15 cellular contexts compared by ENCODE assay signal in the genomic region with DNA sequence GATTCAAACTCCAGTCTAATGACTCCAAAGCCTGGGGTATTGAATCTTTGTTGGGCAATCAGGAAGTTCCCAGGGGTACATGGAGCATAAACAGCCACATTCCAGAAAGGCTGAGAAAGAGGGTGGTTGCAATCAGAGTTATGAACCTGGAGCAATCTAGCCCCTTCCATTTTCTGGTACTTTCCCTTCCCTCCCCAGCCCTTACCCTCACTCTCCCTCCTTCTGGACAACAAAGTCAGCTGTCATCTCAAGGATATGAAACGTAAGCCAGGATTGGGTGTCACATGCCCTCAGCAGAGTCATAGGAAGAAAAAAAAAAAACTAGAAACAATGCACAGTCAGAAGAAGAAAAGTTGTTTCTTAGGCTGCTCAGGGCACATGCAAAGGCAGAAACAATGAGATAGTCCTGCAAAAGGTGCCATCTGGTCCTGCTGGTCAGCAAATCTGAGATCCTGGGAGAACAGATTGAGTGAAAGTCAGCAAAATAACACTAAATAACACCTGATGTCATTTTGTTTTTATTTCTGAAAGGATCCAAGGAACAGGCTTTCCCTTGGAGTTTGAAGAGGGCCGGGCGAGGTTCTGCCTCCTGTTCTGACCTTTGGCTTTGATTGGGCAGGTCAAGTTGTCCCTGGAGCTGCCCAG. TPM values are rescaled to one million over a fixed set of nuclear protein-coding genes. Genes with fewer than 3 reads are reported as not detected.
DNase-seq lines count a peak whose midpoint lies in the region; ATAC-seq and TF ChIP-seq lines count a peak whose summit lies in the region.
"Had no signal": no experiment of that assay in that cellular context is flagged by ENCODE, and none has a peak within 500 bp of the region (broad histone marks: within the 10 kb centered on the region; RNA-seq: fewer than 3 reads in every experiment).

No MANE protein-coding gene starts in this region.

- H3K9me3 Mint-ChIP-seq in CD4-positive, alpha-beta memory T cell: no peaks in the 10 kb centered on the region
- H3K9me3 Mint-ChIP-seq: mesothelial cell of epicardium had no signal

- H3K27ac Mint-ChIP-seq in CD4-positive, alpha-beta memory T cell: no peak overlapping the region
- H3K27ac Mint-ChIP-seq: mesothelial cell of epicardium had no signal

- no peak overlapping the region for H3K4me3 Mint-ChIP-seq in CD4-positive, alpha-beta memory T cell
- H3K4me3 Mint-ChIP-seq: mesothelial cell of epicardium had no signal

- POLR2A ChIA-PET in CD4-positive, alpha-beta memory T cell (lab: Charles Lee; ENCODE audit: partially characterized antibody): no interaction called here

- H3K4me1 ChIP-seq in adipocyte (ENCODE audit: control insufficient read depth, insufficient read depth, low read length): peaks cover 13% of the 10 kb centered on the region
- peaks cover 33 to 42% of the 10 kb centered on the region in 2 donors for H3K4me1 ChIP-seq in gastrocnemius medialis
- H3K4me1 ChIP-seq in CD4-positive, alpha-beta memory T cell (ENCODE audit: insufficient read depth, low read length): peaks cover 16% of the 10 kb centered on the region
- H3K4me1 ChIP-seq: SJCRH30 had no signal

- DNase-seq in DMS 273 (lab: John Stamatoyannopoulos, UW; ENCODE audit: unreplicated experiment): peak; percentile 44
- DNase-seq in DMS 273 treated with DMSO at 0.1 percent for 48 hours (lab: John Stamatoyannopoulos, UW): no peak
- DNase-seq in adipocyte (ENCODE audit: low read depth): peak; percentile 44
- DNase-seq in fibroblast of the aortic adventitia (ENCODE audit: low read depth): peak; percentile 60
- DNase-seq in gastrocnemius medialis: no peak
- no peak for DNase-seq in sciatic nerve (ENCODE audit: low spot score)
- DNase-seq in NCI-H1105 (lab: John Stamatoyannopoulos, UW): no peak
- no peak for DNase-seq in CD4-positive, alpha-beta memory T cell
- DNase-seq: anterior cingulate cortex, NCI-H1417, NCI-H69, SJCRH30 had no signal

- H3K36me3 ChIP-seq in adipocyte (ENCODE audit: control insufficient read depth, insufficient read depth, low read length, severe bottlenecking) (no peaks in the 10 kb centered on the region), gastrocnemius medialis (no peaks in the 10 kb centered on the region)
- no peaks in the 10 kb centered on the region for H3K36me3 ChIP-seq in CD4-positive, alpha-beta memory T cell (ENCODE audit: insufficient read depth, low read length)
- H3K36me3 ChIP-seq: SJCRH30 had no signal

- in situ Hi-C loops in gastrocnemius medialis (cut with MboI; ENCODE audit: low sequenced_read_pairs in 4 of 4): no loop called here

- intact Hi-C loops in gastrocnemius medialis (cut with DNase I; ENCODE audit: low total_unique reads): no loop called here
- intact Hi-C loops in sciatic nerve (cut with DNase I): no loop called here
- intact Hi-C loops in CD4-positive, alpha-beta memory T cell (cut with micrococcal nuclease): no loop called here

- TF ChIP-seq POLR2A in gastrocnemius medialis (IDR thresholded peaks at IDR 0.05): no peak

- peaks cover 13 to 19% (median 14%) of the 10 kb centered on the region in 4 donors for H3K4me1 Mint-ChIP-seq in CD4-positive, alpha-beta memory T cell

- H3K27me3 ChIP-seq in adipocyte (replicated peaks; ENCODE audit: control insufficient read depth, insufficient read depth, low read length) (peaks cover 31% of the 10 kb centered on the region), gastrocnemius medialis (no peaks in the 10 kb centered on the region)
- H3K27me3 ChIP-seq in CD4-positive, alpha-beta memory T cell (ENCODE audit: insufficient read depth, low read length): no peaks in the 10 kb centered on the region
- H3K27me3 ChIP-seq: SJCRH30 had no signal

- CTCF ChIA-PET in CD4-positive, alpha-beta memory T cell (lab: Charles Lee; ENCODE audit: partially characterized antibody): interaction anchor here (1.4 to 3.1 kb wide), 2 partner anchors 35 to 110 kb away, joined by 4 to 8 read pairs; no protein-coding TSS in a partner anchor

- H3K4me3 ChIP-seq in adipocyte (ENCODE audit: low read length) (no peak overlapping the region), fibroblast of the aortic adventitia (ENCODE audit: low read depth, low read length) (no peak overlapping the region), gastrocnemius medialis (no peak overlapping the region)
- no peak overlapping the region for H3K4me3 ChIP-seq in CD4-positive, alpha-beta memory T cell (ENCODE audit: low read length in 2 of 2)
- H3K4me3 ChIP-seq: SJCRH30 had no signal

- no peaks in the 10 kb centered on the region for H3K27me3 Mint-ChIP-seq in CD4-positive, alpha-beta memory T cell

- H3K36me3 Mint-ChIP-seq in CD4-positive, alpha-beta memory T cell: no peaks in the 10 kb centered on the region
- H3K36me3 Mint-ChIP-seq: mesothelial cell of epicardium had no signal

- H3K27ac ChIP-seq in gastrocnemius medialis: peak overlapping the region in 1 of 4 donors; percentile 32
- H3K27ac ChIP-seq in CD4-positive, alpha-beta memory T cell (ENCODE audit: low read depth, low read length): no peak overlapping the region
- H3K27ac ChIP-seq: 22Rv1, SJCRH30 had no signal

- peak overlapping the region; percentile 44 for H3K9ac ChIP-seq in adipocyte (ENCODE audit: low read length)

- ATAC-seq in gastrocnemius medialis (peak; percentile 48 to 67), sciatic nerve (no peak)

- no peak for TF ChIP-seq CTCF in fibroblast of the aortic adventitia (IDR thresholded peaks at IDR 0.05; ENCODE audit: insufficient read depth, low read length)
- no peak for TF ChIP-seq CTCF in gastrocnemius medialis (IDR thresholded peaks at IDR 0.05 in 4 of 5, conservative IDR thresholded peaks at IDR 0.05 in 1 of 5)

- H3K9me3 ChIP-seq in adipocyte (ENCODE audit: control insufficient read depth, low read length): no peaks in the 10 kb centered on the region
- no peaks in the 10 kb centered on the region for H3K9me3 ChIP-seq in gastrocnemius medialis
- no peaks in the 10 kb centered on the region for H3K9me3 ChIP-seq in CD4-positive, alpha-beta memory T cell (ENCODE audit: control insufficient read depth in 1 of 2, low read length in 2 of 2)
- H3K9me3 ChIP-seq: SJCRH30 had no signal

RNA-seq across cellular contexts. Expression of a gene that starts 27.1 kb away (rescaled TPM):
- total RNA-seq in fibroblast of the aortic adventitia (ENCODE audit: low replicate concordance) (0.81 and 1.8 TPM in 2 replicates), gastrocnemius medialis (1 to 10 TPM in 1 of 4 donors, under 1 TPM in 2, not detected in 1; 0.07 to 3.3 (median 0.20) TPM), sciatic nerve (2.9 TPM)
- 10 to 100 TPM; 34.9 to 35.8 TPM for total RNA-seq in CD4-positive, alpha-beta memory T cell
- 10 to 100 TPM; 12.5 to 28.9 TPM for polyA plus RNA-seq in CD4-positive, alpha-beta memory T cell
- total RNA-seq: SJCRH30 had no signal

RNA-seq across cellular contexts. Expression of a gene that starts 49.5 kb away (rescaled TPM):
- total RNA-seq in fibroblast of the aortic adventitia (ENCODE audit: low replicate concordance) (1.8 and 2.8 TPM in 2 replicates), gastrocnemius medialis (under 1 TPM in 2 of 4 donors, not detected in 2; 0.44 to 0.94 TPM), sciatic nerve (0.62 TPM)
- 1 to 10 TPM; 1.9 to 4.1 TPM for total RNA-seq in CD4-positive, alpha-beta memory T cell
- polyA plus RNA-seq in CD4-positive, alpha-beta memory T cell: 1 to 10 TPM; 2.3 to 2.7 TPM
- total RNA-seq: mesothelial cell of epicardium, SJCRH30, temporal lobe had no signal

Comparison
In these comparisons a context has a peak if more than half of its experiments do, and no peak if none do; other contexts are left out.
1. DNase-seq: peak in DMS 273 (single experiment), adipocyte (single experiment) and fibroblast of the aortic adventitia (single experiment); none in DMS 273 treated with DMSO at 0.1 percent for 48 hours (single experiment), gastrocnemius medialis (0 of 2), sciatic nerve (single experiment), NCI-H1105 (single experiment) and CD4-positive, alpha-beta memory T cell (0 of 5).